1 cellular context compared by ENCODE assay signal in the genomic region with DNA sequence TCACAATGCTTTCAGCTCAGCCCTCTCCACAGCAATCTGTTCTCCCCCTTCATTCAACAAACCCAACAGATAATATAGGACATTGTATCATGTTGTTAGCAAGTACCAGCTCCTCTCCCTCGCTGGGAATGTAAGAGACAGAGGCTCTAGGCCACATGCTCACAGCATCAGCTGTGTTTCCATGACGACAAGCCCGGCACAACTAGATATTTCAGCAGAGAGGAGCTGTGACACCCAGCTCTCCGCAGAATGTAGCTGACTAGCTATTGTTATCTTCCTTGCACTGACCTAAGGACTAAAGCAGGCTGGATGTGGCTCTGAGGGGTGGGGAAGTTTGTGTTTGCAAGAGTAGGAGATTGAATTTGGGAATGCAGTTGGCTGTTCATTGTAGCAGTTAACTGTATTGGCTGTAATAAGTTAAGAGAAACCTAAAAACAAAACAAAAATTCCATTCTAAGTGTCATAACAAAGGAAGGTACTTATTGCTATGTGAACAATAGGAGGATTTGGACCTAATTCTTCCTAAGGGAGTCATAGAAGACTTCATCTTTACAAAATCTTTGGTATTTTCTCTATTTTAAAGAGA.
TF ChIP-seq lines count a peak whose summit lies in the region.

No MANE protein-coding gene starts in this region.

TF ChIP-seq in GM23338, 12 proteins besides CTCF, POLR2A, EP300 and RAD21 (continued from another document):
- TF ChIP-seq, protein P1, sequence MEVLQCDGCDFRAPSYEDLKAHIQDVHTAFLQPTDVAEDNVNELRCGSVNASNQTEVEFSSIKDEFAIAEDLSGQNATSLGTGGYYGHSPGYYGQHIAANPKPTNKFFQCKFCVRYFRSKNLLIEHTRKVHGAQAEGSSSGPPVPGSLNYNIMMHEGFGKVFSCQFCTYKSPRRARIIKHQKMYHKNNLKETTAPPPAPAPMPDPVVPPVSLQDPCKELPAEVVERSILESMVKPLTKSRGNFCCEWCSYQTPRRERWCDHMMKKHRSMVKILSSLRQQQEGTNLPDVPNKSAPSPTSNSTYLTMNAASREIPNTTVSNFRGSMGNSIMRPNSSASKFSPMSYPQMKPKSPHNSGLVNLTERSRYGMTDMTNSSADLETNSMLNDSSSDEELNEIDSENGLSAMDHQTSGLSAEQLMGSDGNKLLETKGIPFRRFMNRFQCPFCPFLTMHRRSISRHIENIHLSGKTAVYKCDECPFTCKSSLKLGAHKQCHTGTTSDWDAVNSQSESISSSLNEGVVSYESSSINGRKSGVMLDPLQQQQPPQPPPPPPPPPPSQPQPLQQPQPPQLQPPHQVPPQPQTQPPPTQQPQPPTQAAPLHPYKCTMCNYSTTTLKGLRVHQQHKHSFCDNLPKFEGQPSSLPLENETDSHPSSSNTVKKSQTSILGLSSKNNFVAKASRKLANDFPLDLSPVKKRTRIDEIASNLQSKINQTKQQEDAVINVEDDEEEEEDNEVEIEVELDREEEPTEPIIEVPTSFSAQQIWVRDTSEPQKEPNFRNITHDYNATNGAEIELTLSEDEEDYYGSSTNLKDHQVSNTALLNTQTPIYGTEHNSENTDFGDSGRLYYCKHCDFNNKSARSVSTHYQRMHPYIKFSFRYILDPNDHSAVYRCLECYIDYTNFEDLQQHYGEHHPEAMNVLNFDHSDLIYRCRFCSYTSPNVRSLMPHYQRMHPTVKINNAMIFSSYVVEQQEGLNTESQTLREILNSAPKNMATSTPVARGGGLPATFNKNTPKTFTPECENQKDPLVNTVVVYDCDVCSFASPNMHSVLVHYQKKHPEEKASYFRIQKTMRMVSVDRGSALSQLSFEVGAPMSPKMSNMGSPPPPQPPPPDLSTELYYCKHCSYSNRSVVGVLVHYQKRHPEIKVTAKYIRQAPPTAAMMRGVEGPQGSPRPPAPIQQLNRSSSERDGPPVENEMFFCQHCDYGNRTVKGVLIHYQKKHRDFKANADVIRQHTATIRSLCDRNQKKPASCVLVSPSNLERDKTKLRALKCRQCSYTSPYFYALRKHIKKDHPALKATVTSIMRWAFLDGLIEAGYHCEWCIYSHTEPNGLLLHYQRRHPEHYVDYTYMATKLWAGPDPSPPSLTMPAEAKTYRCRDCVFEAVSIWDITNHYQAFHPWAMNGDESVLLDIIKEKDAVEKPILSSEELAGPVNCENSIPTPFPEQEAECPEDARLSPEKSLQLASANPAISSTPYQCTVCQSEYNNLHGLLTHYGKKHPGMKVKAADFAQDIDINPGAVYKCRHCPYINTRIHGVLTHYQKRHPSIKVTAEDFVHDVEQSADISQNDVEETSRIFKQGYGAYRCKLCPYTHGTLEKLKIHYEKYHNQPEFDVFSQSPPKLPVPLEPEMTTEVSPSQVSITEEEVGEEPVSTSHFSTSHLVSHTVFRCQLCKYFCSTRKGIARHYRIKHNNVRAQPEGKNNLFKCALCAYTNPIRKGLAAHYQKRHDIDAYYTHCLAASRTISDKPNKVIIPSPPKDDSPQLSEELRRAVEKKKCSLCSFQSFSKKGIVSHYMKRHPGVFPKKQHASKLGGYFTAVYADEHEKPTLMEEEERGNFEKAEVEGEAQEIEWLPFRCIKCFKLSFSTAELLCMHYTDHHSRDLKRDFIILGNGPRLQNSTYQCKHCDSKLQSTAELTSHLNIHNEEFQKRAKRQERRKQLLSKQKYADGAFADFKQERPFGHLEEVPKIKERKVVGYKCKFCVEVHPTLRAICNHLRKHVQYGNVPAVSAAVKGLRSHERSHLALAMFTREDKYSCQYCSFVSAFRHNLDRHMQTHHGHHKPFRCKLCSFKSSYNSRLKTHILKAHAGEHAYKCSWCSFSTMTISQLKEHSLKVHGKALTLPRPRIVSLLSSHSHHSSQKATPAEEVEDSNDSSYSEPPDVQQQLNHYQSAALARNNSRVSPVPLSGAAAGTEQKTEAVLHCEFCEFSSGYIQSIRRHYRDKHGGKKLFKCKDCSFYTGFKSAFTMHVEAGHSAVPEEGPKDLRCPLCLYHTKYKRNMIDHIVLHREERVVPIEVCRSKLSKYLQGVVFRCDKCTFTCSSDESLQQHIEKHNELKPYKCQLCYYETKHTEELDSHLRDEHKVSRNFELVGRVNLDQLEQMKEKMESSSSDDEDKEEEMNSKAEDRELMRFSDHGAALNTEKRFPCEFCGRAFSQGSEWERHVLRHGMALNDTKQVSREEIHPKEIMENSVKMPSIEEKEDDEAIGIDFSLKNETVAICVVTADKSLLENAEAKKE (CRISPR knock-in tag; IDR thresholded peaks at IDR 0.05) = no peak
- TF ChIP-seq EZH2phosphoT487 (IDR thresholded peaks at IDR 0.05; ENCODE audit: unreplicated experiment) (no peak), REST (IDR thresholded peaks at IDR 0.05; ENCODE audit: unreplicated experiment) (no peak), EZH2 (IDR thresholded peaks at IDR 0.05; ENCODE audit: low read depth, unreplicated experiment) (no peak)
- TF ChIP-seq, protein P2, sequence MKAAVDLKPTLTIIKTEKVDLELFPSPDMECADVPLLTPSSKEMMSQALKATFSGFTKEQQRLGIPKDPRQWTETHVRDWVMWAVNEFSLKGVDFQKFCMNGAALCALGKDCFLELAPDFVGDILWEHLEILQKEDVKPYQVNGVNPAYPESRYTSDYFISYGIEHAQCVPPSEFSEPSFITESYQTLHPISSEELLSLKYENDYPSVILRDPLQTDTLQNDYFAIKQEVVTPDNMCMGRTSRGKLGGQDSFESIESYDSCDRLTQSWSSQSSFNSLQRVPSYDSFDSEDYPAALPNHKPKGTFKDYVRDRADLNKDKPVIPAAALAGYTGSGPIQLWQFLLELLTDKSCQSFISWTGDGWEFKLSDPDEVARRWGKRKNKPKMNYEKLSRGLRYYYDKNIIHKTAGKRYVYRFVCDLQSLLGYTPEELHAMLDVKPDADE (IDR thresholded peaks at IDR 0.05) = no peak
